15 cellular contexts compared by ENCODE assay signal in the genomic region with DNA sequence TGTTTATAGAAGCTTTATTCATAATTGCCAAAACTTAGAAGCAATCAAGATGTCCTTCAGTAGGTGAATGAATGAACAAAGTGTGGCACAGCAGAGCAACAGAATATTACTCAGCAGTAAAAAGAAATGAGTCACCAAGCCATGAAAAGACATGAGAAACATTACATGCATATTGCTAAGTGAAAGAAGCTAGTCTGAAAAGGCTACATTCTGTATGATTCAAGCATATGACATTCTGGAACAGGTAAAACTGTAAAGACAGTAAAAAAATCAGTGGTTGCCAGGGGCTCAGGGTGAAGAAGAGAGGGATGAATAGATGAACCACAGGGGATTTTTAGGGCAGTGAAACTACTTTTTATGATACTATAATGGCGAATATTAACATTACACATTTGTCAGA.
A peak's percentile ranks its signal among the peaks of the same experiment; 100 is the strongest.
DNase-seq lines count a peak whose midpoint lies in the region; ATAC-seq and TF ChIP-seq lines count a peak whose summit lies in the region.
"Had no signal": no experiment of that assay in that cellular context is flagged by ENCODE, and none has a peak within 500 bp of the region (broad histone marks: within the 10 kb centered on the region; RNA-seq: fewer than 3 reads in every experiment).

No MANE protein-coding gene starts in this region.

- no peaks in the 10 kb centered on the region for H3K79me2 ChIP-seq in H9 (ENCODE audit: insufficient read depth, low read length)

- H3K56ac ChIP-seq in H9 (ENCODE audit: insufficient read length, low read depth, low read length), result no peak overlapping the region

- WGBS in H9 (ENCODE audit: extremely low coverage, insufficient read length, low lambda C conversion rate), result no CpG with 5 or more reads among the region's 1 CpG

- H3K23ac ChIP-seq in H9 (ENCODE audit: insufficient read length, low read depth, low read length), result no peak overlapping the region

- TF ChIP-seq CTCF in H9 (conservative IDR thresholded peaks at IDR 0.05) (no peak), mesothelial cell of epicardium (IDR thresholded peaks at IDR 0.05; ENCODE audit: unreplicated experiment) (no peak), CD14-positive monocyte (IDR thresholded peaks at IDR 0.05) (no peak)

- no peak overlapping the region for H2AK5ac ChIP-seq in H9 (ENCODE audit: insufficient read length, low read length)

- H4K91ac ChIP-seq in H9 (ENCODE audit: insufficient read length, low read depth, low read length), result no peak overlapping the region

- no peak for DNase-seq in H9
- no peak for DNase-seq in mesothelial cell of epicardium (ENCODE audit: low spot score in 2 of 2, unreplicated experiment in 2 of 2)
- no peak for DNase-seq in CD14-positive monocyte (ENCODE audit: low spot score)
- no peak for DNase-seq in naive thymus-derived CD8-positive, alpha-beta T cell
- DNase-seq: CD4-positive, alpha-beta T cell; NCI-H226; ovary; transverse colon had no signal

- H2BK120ac ChIP-seq in H9 (ENCODE audit: low read depth, low read length, poor library complexity, severe bottlenecking), result no peak overlapping the region

- no peak overlapping the region for H2BK15ac ChIP-seq in H9 (ENCODE audit: low read depth, low read length)

- H4K8ac ChIP-seq in H9 (replicated peaks; ENCODE audit: insufficient read length, low read depth, low read length), result no peak overlapping the region

- no peak overlapping the region for H3K27ac ChIP-seq in H9 (ENCODE audit: insufficient read length, low read depth, low read length)
- H3K27ac ChIP-seq: ascending aorta, ovary, transverse colon had no signal

- no peak overlapping the region for H3T11ph ChIP-seq in H9 (ENCODE audit: low read length)

- H2AFZ ChIP-seq in H9 (ENCODE audit: low read length), result no peak overlapping the region

- H3K4me2 ChIP-seq in H9 (ENCODE audit: insufficient read depth, insufficient read length, low read length), result no peak overlapping the region

- no peak overlapping the region for H2BK5ac ChIP-seq in H9 (ENCODE audit: insufficient read length, low read length)

- no peaks in the 10 kb centered on the region for H3K23me2 ChIP-seq in H9 (ENCODE audit: insufficient read length, low read depth, low read length, poor library complexity, severe bottlenecking)

- H3K27ac Mint-ChIP-seq in H9 (no peak overlapping the region), mesothelial cell of epicardium (no peak overlapping the region), CD14-positive monocyte (no peak overlapping the region)
- H3K27ac Mint-ChIP-seq in naive thymus-derived CD8-positive, alpha-beta T cell, result no peak overlapping the region
- H3K27ac Mint-ChIP-seq: CD4-positive, alpha-beta T cell; memory B cell had no signal

- H2BK20ac ChIP-seq in H9 (ENCODE audit: low read depth, low read length, poor library complexity, severe bottlenecking), result no peak overlapping the region

- H3K36me3 Mint-ChIP-seq in H9 (ENCODE audit: insufficient read depth in 1 of 3, low read depth in 3 of 3) (no peaks in the 10 kb centered on the region), mesothelial cell of epicardium (no peaks in the 10 kb centered on the region), CD14-positive monocyte (no peaks in the 10 kb centered on the region)
- no peaks in the 10 kb centered on the region for H3K36me3 Mint-ChIP-seq in naive thymus-derived CD8-positive, alpha-beta T cell
- H3K36me3 Mint-ChIP-seq: memory B cell had no signal

- H3K4me1 Mint-ChIP-seq in H9, result peaks cover 13% of the 10 kb centered on the region in 2 experiments
- peaks cover 28% of the 10 kb centered on the region for H3K4me1 Mint-ChIP-seq in mesothelial cell of epicardium
- H3K4me1 Mint-ChIP-seq in CD14-positive monocyte, result peaks cover 10% of the 10 kb centered on the region
- H3K4me1 Mint-ChIP-seq in naive thymus-derived CD8-positive, alpha-beta T cell, result peaks cover 0 to 2% (median under 1%) of the 10 kb centered on the region in 4 donors

- no peaks in the 10 kb centered on the region for H3K4me1 ChIP-seq in H9 (ENCODE audit: insufficient read depth, low read length)
- H3K4me1 ChIP-seq: ascending aorta, transverse colon had no signal

- H3K18ac ChIP-seq in H9 (ENCODE audit: insufficient read length, low read depth, low read length), result no peak overlapping the region

- no peak overlapping the region for H2BK12ac ChIP-seq in H9 (ENCODE audit: insufficient read length, low read depth, low read length)

- POLR2A ChIA-PET in naive thymus-derived CD8-positive, alpha-beta T cell (lab: Charles Lee), result no interaction called here

- no peaks in the 10 kb centered on the region for H3K9me3 Mint-ChIP-seq in H9
- H3K9me3 Mint-ChIP-seq in mesothelial cell of epicardium, result peaks cover 8% of the 10 kb centered on the region
- no peaks in the 10 kb centered on the region for H3K9me3 Mint-ChIP-seq in CD14-positive monocyte
- no peaks in the 10 kb centered on the region for H3K9me3 Mint-ChIP-seq in naive thymus-derived CD8-positive, alpha-beta T cell
- H3K9me3 Mint-ChIP-seq: CD4-positive, alpha-beta T cell; memory B cell had no signal

- H4K20me1 ChIP-seq in H9 (ENCODE audit: control insufficient read depth, insufficient read depth, insufficient read length), result no peaks in the 10 kb centered on the region

- H3K4me3 Mint-ChIP-seq in H9 (no peak overlapping the region), mesothelial cell of epicardium (no peak overlapping the region), CD14-positive monocyte (no peak overlapping the region)
- no peak overlapping the region for H3K4me3 Mint-ChIP-seq in naive thymus-derived CD8-positive, alpha-beta T cell
- H3K4me3 Mint-ChIP-seq: CD4-positive, alpha-beta T cell; memory B cell had no signal

- intact Hi-C loops in CD14-positive monocyte (cut with micrococcal nuclease), result no loop called here

- no peak overlapping the region for H4K5ac ChIP-seq in H9 (ENCODE audit: insufficient read length, low read depth, low read length)

- no peaks in the 10 kb centered on the region for H3K9me3 ChIP-seq in H9 (ENCODE audit: control insufficient read depth, low read depth, low read length)
- H3K9me3 ChIP-seq: ascending aorta, ovary, transverse colon had no signal

- H3K27me3 Mint-ChIP-seq in H9 (ENCODE audit: low read depth) (peaks cover 12% of the 10 kb centered on the region), mesothelial cell of epicardium (ENCODE audit: low read depth) (peaks cover 5% of the 10 kb centered on the region), CD14-positive monocyte (ENCODE audit: low read depth in 3 of 3) (no peaks in the 10 kb centered on the region)
- peaks cover 0 to 3% (median 0%) of the 10 kb centered on the region in 5 donors for H3K27me3 Mint-ChIP-seq in naive thymus-derived CD8-positive, alpha-beta T cell
- H3K27me3 Mint-ChIP-seq: CD4-positive, alpha-beta T cell had no signal

- no peak overlapping the region for H3K14ac ChIP-seq in H9 (ENCODE audit: insufficient read depth, low read length)

- peak; percentile 64 for ATAC-seq in GM18498 (IDR thresholded peaks at IDR 0.05; ENCODE audit: unreplicated experiment)
- ATAC-seq in GM18858 (IDR thresholded peaks at IDR 0.05; ENCODE audit: unreplicated experiment), result peak; percentile 61
- peak; percentile 66 for ATAC-seq in HG02588 (IDR thresholded peaks at IDR 0.05; ENCODE audit: unreplicated experiment)
- ATAC-seq in HG03432 (IDR thresholded peaks at IDR 0.05; ENCODE audit: unreplicated experiment), result peak; percentile 73
- ATAC-seq in naive thymus-derived CD8-positive, alpha-beta T cell, result no peak
- ATAC-seq: SK-N-SH treated with all-trans-retinoic acid at 6 μM for 48 hours had no signal

- H3K9ac ChIP-seq in H9 (ENCODE audit: extremely low read depth, insufficient read length, low read length), result no peak overlapping the region

- H3K27me3 ChIP-seq in H9 (ENCODE audit: insufficient read depth, low read length), result no peaks in the 10 kb centered on the region
- H3K27me3 ChIP-seq: ascending aorta, ovary, transverse colon had no signal

- H3K79me1 ChIP-seq in H9 (ENCODE audit: insufficient read depth, low read depth, low read length, poor library complexity, severe bottlenecking), result no peaks in the 10 kb centered on the region

- no peak overlapping the region for H3K4ac ChIP-seq in H9 (ENCODE audit: low read depth, low read length)

Comparison
In these comparisons a context has a peak if more than half of its experiments do, and no peak if none do; other contexts are left out.
1. ATAC-seq: peak in GM18498 (single experiment), GM18858 (single experiment), HG02588 (single experiment) and HG03432 (single experiment); none in naive thymus-derived CD8-positive, alpha-beta T cell (0 of 2).